Comparison of ENCODE assay signal across 8 cellular contexts in genomic region chrX:108090474-108091265, GRCh38. TPM values are rescaled to one million over a fixed set of nuclear protein-coding genes. Genes with fewer than 3 reads are reported as not detected.
DNase-seq lines count a peak whose midpoint lies in the region; ATAC-seq, FAIRE-seq and TF ChIP-seq lines count a peak whose summit lies in the region.

No MANE protein-coding gene starts in this region.

- WGBS in small intestine, 3 donors: 1 to 32% (median 8%) methylated on average over 16 to 20 of the region's 20 CpGs

- no peak overlapping the region for H3K4me3 Mint-ChIP-seq in activated CD4-positive, alpha-beta memory T cell treated with anti-CD3 and anti-CD28 coated beads for 36 hours

- H3K9me3 Mint-ChIP-seq in activated CD4-positive, alpha-beta memory T cell treated with anti-CD3 and anti-CD28 coated beads for 36 hours: no peaks in the 10 kb centered on the region

- H3K27me3 Mint-ChIP-seq in activated CD4-positive, alpha-beta memory T cell treated with anti-CD3 and anti-CD28 coated beads for 36 hours: no peaks in the 10 kb centered on the region

- H3K36me3 Mint-ChIP-seq in activated CD4-positive, alpha-beta memory T cell treated with anti-CD3 and anti-CD28 coated beads for 36 hours: peaks cover 4% of the 10 kb centered on the region

- ATAC-seq in GM19455 (IDR thresholded peaks at IDR 0.05; ENCODE audit: unreplicated experiment): peak; percentile 8

- POLR2A ChIA-PET in activated CD4-positive, alpha-beta memory T cell treated with anti-CD3 and anti-CD28 coated beads for 36 hours (lab: Charles Lee): interaction anchor here (1.2 to 2.0 kb wide), 3 partner anchors 10 to 463 kb away, joined by 3 to 9 read pairs (median 6); partner anchors contain the start of genes MID2 and PRPS1

- H3K27ac ChIP-seq in small intestine (ENCODE audit: low read depth in 1 of 2, low read length in 1 of 2): peak overlapping the region; percentile 52 to 98

- no peak overlapping the region for H3K27ac Mint-ChIP-seq in activated CD4-positive, alpha-beta memory T cell treated with anti-CD3 and anti-CD28 coated beads for 36 hours

- no peak for FAIRE-seq in small intestine (lab: Jason Lieb, UNC)

- H3K36me3 ChIP-seq in small intestine (ENCODE audit: control insufficient read depth in 2 of 2, insufficient read depth in 2 of 2, low read length in 2 of 2): no peaks in the 10 kb centered on the region

- TF ChIP-seq CTCF in AG10803 (conservative IDR thresholded peaks at IDR 0.05; ENCODE audit: low read length) (no peak), fibroblast of the aortic adventitia (IDR thresholded peaks at IDR 0.05; ENCODE audit: insufficient read depth, low read length) (no peak)

- H3K27me3 ChIP-seq in small intestine (ENCODE audit: control insufficient read depth in 2 of 2, insufficient read depth in 2 of 2, low read length in 2 of 2): no peaks in the 10 kb centered on the region

- intact Hi-C loops in activated CD4-positive, alpha-beta memory T cell treated with anti-CD3 and anti-CD28 coated beads for 36 hours (cut with micrococcal nuclease): loop anchor here (1.0 to 2.0 kb wide), 4 partner anchors 64 to 972 kb away; partner anchors contain the start of genes PRPS1 and RBM41

- H3K9me3 ChIP-seq in small intestine (ENCODE audit: control insufficient read depth, low read depth): no peaks in the 10 kb centered on the region

- H3K4me1 ChIP-seq in small intestine (ENCODE audit: control insufficient read depth in 2 of 2, insufficient read depth in 1 of 2, low read depth in 1 of 2, low read length in 1 of 2): no peaks in the 10 kb centered on the region

- H3K4me1 Mint-ChIP-seq in activated CD4-positive, alpha-beta memory T cell treated with anti-CD3 and anti-CD28 coated beads for 36 hours (ENCODE audit: low read depth): peaks cover 9% of the 10 kb centered on the region

- H3K4me3 ChIP-seq in AG10803 (ENCODE audit: low read length) (peak overlapping the region; percentile 76), fibroblast of the aortic adventitia (ENCODE audit: low read depth, low read length) (peak overlapping the region; percentile 76), small intestine (ENCODE audit: low read depth in 1 of 2, low read length in 2 of 2) (peak overlapping the region; percentile 48 to 50)

- CTCF ChIA-PET in activated CD4-positive, alpha-beta memory T cell treated with anti-CD3 and anti-CD28 coated beads for 36 hours (lab: Charles Lee): interaction anchor here (1.2 to 1.3 kb wide), 2 partner anchors 70 to 1195 kb away, joined by 3 to 5 read pairs; no protein-coding TSS in a partner anchor

- DNase-seq in AG10803 (ENCODE audit: low read depth) (peak; percentile 59), OCI-M1 (lab: John Stamatoyannopoulos, UW) (peak; percentile 40), fibroblast of the aortic adventitia (ENCODE audit: low read depth) (peak; percentile 40), small intestine (peak; percentile 3), HuH-7.5 (ENCODE audit: low spot score) (no peak), GM19240 (ENCODE audit: insufficient read length, low spot score) (no peak)
- DNase-seq in activated CD4-positive, alpha-beta memory T cell treated with anti-CD3 and anti-CD28 coated beads for 36 hours: no peak

RNA-seq across cellular contexts. Expression of gene PSMD10, which starts 0.7 kb away (rescaled TPM):
- 57.5 and 80.8 TPM in 2 replicates for total RNA-seq in fibroblast of the aortic adventitia (ENCODE audit: low replicate concordance)
- 10 to 100 TPM; 27.3 to 51.2 (median 39.0) TPM for polyA plus RNA-seq in small intestine
- total RNA-seq in activated CD4-positive, alpha-beta memory T cell treated with anti-CD3 and anti-CD28 coated beads for 36 hours: 10 to 100 TPM; 52.6 to 63.5 TPM

RNA-seq across cellular contexts. Expression of gene ATG4A, which starts 0.9 kb away (rescaled TPM):
- total RNA-seq in fibroblast of the aortic adventitia (ENCODE audit: low replicate concordance): 12.7 and 14.8 TPM in 2 replicates
- 10 to 100 TPM; 12.2 to 32.2 (median 25.9) TPM for polyA plus RNA-seq in small intestine
- 1 to 10 TPM; 8.7 to 9.7 TPM for total RNA-seq in activated CD4-positive, alpha-beta memory T cell treated with anti-CD3 and anti-CD28 coated beads for 36 hours

RNA-seq across cellular contexts. Expression of gene VSIG1, which starts 45.8 kb away (rescaled TPM):
- total RNA-seq in fibroblast of the aortic adventitia (ENCODE audit: low replicate concordance): 0.09 TPM in 1 of 2 replicates, not detected in the other
- under 1 TPM in 2 of 3 donors, not detected in 1; 0.43 to 0.45 TPM for polyA plus RNA-seq in small intestine
- total RNA-seq in activated CD4-positive, alpha-beta memory T cell treated with anti-CD3 and anti-CD28 coated beads for 36 hours: 1 to 10 TPM; 1.1 to 1.2 TPM

Comparison
In these comparisons a context has a peak if more than half of its experiments do, and no peak if none do; other contexts are left out.
1. DNase-seq: peak in AG10803 (single experiment), OCI-M1 (single experiment), fibroblast of the aortic adventitia (single experiment) and small intestine (single experiment); none in HuH-7.5 (single experiment), GM19240 (single experiment) and activated CD4-positive, alpha-beta memory T cell treated with anti-CD3 and anti-CD28 coated beads for 36 hours (single experiment).
2. Peak in every context shown above with its lines, with median percentiles within 50 percentile points of each other: H3K4me3 ChIP-seq.